17 cellular contexts compared by ENCODE assay signal in the genomic region with DNA sequence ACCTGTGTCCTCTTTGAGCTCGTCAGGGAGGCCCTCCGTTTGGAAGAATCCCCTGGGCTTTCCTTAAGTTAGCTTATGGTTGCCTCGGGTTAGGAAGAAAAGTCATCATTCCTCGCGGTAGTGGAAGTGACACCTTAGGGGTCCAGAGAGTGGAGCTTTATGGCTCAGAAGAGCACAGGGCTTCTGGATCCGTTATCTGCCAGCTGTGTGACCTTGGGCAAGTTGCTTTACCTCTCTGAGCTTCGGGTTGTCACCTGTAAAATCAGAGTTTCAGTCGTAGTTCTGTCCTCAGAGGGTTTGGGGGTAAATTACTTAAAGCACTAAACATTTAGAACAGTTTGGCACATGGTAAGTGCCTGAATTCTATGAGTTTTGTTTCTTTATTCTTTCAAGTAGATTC.
DNase-seq lines count a peak whose midpoint lies in the region; ATAC-seq, FAIRE-seq and TF ChIP-seq lines count a peak whose summit lies in the region.
"Had no signal": no experiment of that assay in that cellular context is flagged by ENCODE, and none has a peak within 500 bp of the region (broad histone marks: within the 10 kb centered on the region; RNA-seq: fewer than 3 reads in every experiment).

No MANE protein-coding gene starts in this region.

- peaks cover 18% of the 10 kb centered on the region; the same call in 1 of the 2 replicates for H3K23me2 ChIP-seq in H1 (ENCODE audit: low read depth, low read length)

- H3K9me2 ChIP-seq in GM23338 (ENCODE audit: insufficient read depth), result no peaks in the 10 kb centered on the region

- TF ChIP-seq POLR2A in H1 (IDR thresholded peaks at IDR 0.05; ENCODE audit: control extremely low read depth in 1 of 2, low read depth in 2 of 2, low read length in 2 of 2), result no peak

- no peaks in the 10 kb centered on the region for H3K36me3 Mint-ChIP-seq in GM23338 (ENCODE audit: low read depth)
- no peaks in the 10 kb centered on the region for H3K36me3 Mint-ChIP-seq in brain
- H3K36me3 Mint-ChIP-seq in neural progenitor cell, result peaks cover 8% of the 10 kb centered on the region
- H3K36me3 Mint-ChIP-seq: CD14-positive monocyte; CD8-positive, alpha-beta T cell had no signal

- no peak overlapping the region for H3K56ac ChIP-seq in H1 (replicated peaks; ENCODE audit: insufficient read length, low read depth, low read length)

- H3K27me3 Mint-ChIP-seq in GM23338 (ENCODE audit: insufficient read depth, low read depth, poor library complexity), result peaks cover 22% of the 10 kb centered on the region
- peaks cover 47% of the 10 kb centered on the region for H3K27me3 Mint-ChIP-seq in brain
- H3K27me3 Mint-ChIP-seq in neural progenitor cell (ENCODE audit: insufficient read depth, low read depth), result peaks cover 11% of the 10 kb centered on the region

- H3K27ac ChIP-seq in GM23338 (ENCODE audit: low read depth), result no peak overlapping the region
- H3K27ac ChIP-seq in H1 (ENCODE audit: low read depth, low read length), result no peak overlapping the region
- no peak overlapping the region for H3K27ac ChIP-seq in neural progenitor cell
- H3K27ac ChIP-seq: BLaER1, KMS-11 had no signal

- TF ChIP-seq RAD21 in H1 (IDR thresholded peaks at IDR 0.05 in 1 of 2, conservative IDR thresholded peaks at IDR 0.05 in 1 of 2; ENCODE audit: low read depth in 2 of 2, low read length in 2 of 2), result no peak

- H3K79me2 ChIP-seq in GM23338 (replicated peaks; ENCODE audit: insufficient read depth), result no peaks in the 10 kb centered on the region
- H3K79me2 ChIP-seq in H1 (ENCODE audit: control insufficient read depth in 1 of 2, insufficient read depth in 2 of 2, low read length in 2 of 2), result no peaks in the 10 kb centered on the region
- no peaks in the 10 kb centered on the region for H3K79me2 ChIP-seq in neural progenitor cell (ENCODE audit: low read depth)

- H3K27ac Mint-ChIP-seq in GM23338 (no peak overlapping the region), brain (no peak overlapping the region), neural progenitor cell (no peak overlapping the region)
- H3K27ac Mint-ChIP-seq: CD14-positive monocyte; CD8-positive, alpha-beta T cell had no signal

- CTCF ChIA-PET in H1 (lab: Charles Lee; ENCODE audit: partially characterized antibody), result interaction anchor here (0.6 to 2.1 kb wide), 12 partner anchors 9 to 520 kb away, joined by 3 to 11 read pairs (median 4); no protein-coding TSS in a partner anchor

- H2AFZ ChIP-seq in GM23338 (no peak overlapping the region), H1 (ENCODE audit: low read length) (no peak overlapping the region), neural progenitor cell (replicated peaks) (no peak overlapping the region)

- H3K4me3 Mint-ChIP-seq in GM23338 (peak overlapping the region; percentile 24; the same call in 1 of the 3 replicates), brain (peak overlapping the region; percentile 54 to 83 (median 82)), neural progenitor cell (peak overlapping the region; percentile 91)
- H3K4me3 Mint-ChIP-seq: CD14-positive monocyte; CD8-positive, alpha-beta T cell had no signal

- H3K4me3 ChIP-seq in GM23338 (no peak overlapping the region), H1 (ENCODE audit: extremely low read depth in 1 of 4, insufficient read depth in 2 of 4, low read depth in 3 of 4, low read length in 4 of 4) (no peak overlapping the region), neural progenitor cell (no peak overlapping the region)
- H3K4me3 ChIP-seq: BLaER1, GM12878, HAP-1 had no signal

- H3K9me3 Mint-ChIP-seq in GM23338 (no peaks in the 10 kb centered on the region), brain (peaks cover 0 to 2% (median 0%) of the 10 kb centered on the region in 5 experiments), neural progenitor cell (no peaks in the 10 kb centered on the region)

- no peak overlapping the region for H2BK15ac ChIP-seq in H1 (ENCODE audit: low read length)

- no peak overlapping the region for H2AK5ac ChIP-seq in H1 (ENCODE audit: low read depth, low read length)

- H2BK12ac ChIP-seq in H1 (ENCODE audit: low read depth, low read length), result no peak overlapping the region

- no peak overlapping the region for H4K5ac ChIP-seq in H1 (ENCODE audit: insufficient read length, low read depth, low read length)

- H3K9me3 ChIP-seq in H1 (ENCODE audit: insufficient read depth in 2 of 2, low read depth in 1 of 2, low read length in 1 of 2), result no peaks in the 10 kb centered on the region
- H3K9me3 ChIP-seq in neural progenitor cell (ENCODE audit: low read depth), result no peaks in the 10 kb centered on the region
- H3K9me3 ChIP-seq: HAP-1 had no signal

- TF ChIP-seq CTCF in GM23338 (conservative IDR thresholded peaks at IDR 0.05; ENCODE audit: low read depth in 2 of 2) (no peak), brain (conservative IDR thresholded peaks at IDR 0.05) (no peak), H1 (IDR thresholded peaks at IDR 0.05; ENCODE audit: control extremely low read depth in 1 of 3, insufficient read depth in 1 of 3, low read depth in 1 of 3, low read length in 3 of 3) (no peak), neural progenitor cell (IDR thresholded peaks at IDR 0.05) (no peak)

- 84% methylated on average over 8 of the region's 8 CpGs; no CpG with 5 or more reads in 1 of the 2 experiments for whole genome bisulfite sequencing in H1 (ENCODE audit: extremely low coverage in 1 of 2, insufficient coverage in 1 of 2, insufficient read length in 1 of 2, insufficient replicate concordance in 2 of 2, low coverage in 1 of 2, low lambda C conversion rate in 2 of 2, missing lambda C conversion rate in 1 of 2), 2 experiments

- TF ChIP-seq EP300 in H1 (IDR thresholded peaks at IDR 0.05; ENCODE audit: borderline replicate concordance in 1 of 2, low read depth in 2 of 2, low read length in 2 of 2), result no peak

- H3K36me3 ChIP-seq in GM23338 (ENCODE audit: insufficient read depth) (no peaks in the 10 kb centered on the region), H1 (ENCODE audit: control insufficient read depth in 2 of 4, insufficient read depth in 4 of 4, low read length in 3 of 4) (no peaks in the 10 kb centered on the region), neural progenitor cell (no peaks in the 10 kb centered on the region)
- H3K36me3 ChIP-seq: BLaER1, HAP-1 had no signal

- no peak overlapping the region for H3K4me2 ChIP-seq in GM23338
- no peak overlapping the region for H3K4me2 ChIP-seq in H1 (ENCODE audit: insufficient read depth in 1 of 2, low read depth in 2 of 2, low read length in 2 of 2)
- no peak overlapping the region for H3K4me2 ChIP-seq in neural progenitor cell
- H3K4me2 ChIP-seq: BLaER1, KMS-11 had no signal

- H3K27me3 ChIP-seq in GM23338 (ENCODE audit: insufficient read depth) (peaks cover 47% of the 10 kb centered on the region), H1 (replicated peaks in 1 of 4; ENCODE audit: control insufficient read depth in 3 of 4, extremely low read depth in 1 of 4, insufficient read depth in 3 of 4, low read length in 3 of 4) (peaks cover 19 to 41% (median 36%) of the 10 kb centered on the region in 4 experiments), neural progenitor cell (peaks cover 56% of the 10 kb centered on the region)
- H3K27me3 ChIP-seq: BLaER1 had no signal

- no peak for DNase-seq in GM23338 (ENCODE audit: low spot score)
- DNase-seq in H1 (ENCODE audit: low read depth in 1 of 2, low spot score in 2 of 2), result no peak
- DNase-seq in neural progenitor cell (ENCODE audit: low spot score), result no peak
- DNase-seq in NCI-H1694 treated with DMSO at 0.1 percent for 48 hours (lab: John Stamatoyannopoulos, UW), result no peak
- no peak for DNase-seq in HT-29 (ENCODE audit: low spot score)
- DNase-seq in GM03348 (ENCODE audit: low spot score), result no peak
- DNase-seq: 8988T; Calu3; CD8-positive, alpha-beta T cell; GF-D8 had no signal

- H3K23ac ChIP-seq in H1 (ENCODE audit: insufficient read length), result no peak overlapping the region

- H2BK120ac ChIP-seq in H1 (replicated peaks; ENCODE audit: low read depth, low read length), result no peak overlapping the region

- no peaks in the 10 kb centered on the region for H3K79me1 ChIP-seq in H1 (ENCODE audit: low read depth, low read length)

- H4K91ac ChIP-seq in H1 (replicated peaks; ENCODE audit: insufficient read length, low read length), result no peak overlapping the region

- H3K4ac ChIP-seq in H1 (replicated peaks; ENCODE audit: insufficient read length, low read depth, low read length), result no peak overlapping the region

- H3K4me1 ChIP-seq in GM23338 (ENCODE audit: insufficient read depth), result no peaks in the 10 kb centered on the region
- H3K4me1 ChIP-seq in H1 (replicated peaks in 1 of 4; ENCODE audit: control insufficient read depth in 3 of 4, insufficient read depth in 4 of 4, low read length in 3 of 4), result peaks cover 0 to 4% (median under 1%) of the 10 kb centered on the region in 4 experiments; a peak in 3 of 7 replicates
- peaks cover 10% of the 10 kb centered on the region for H3K4me1 ChIP-seq in neural progenitor cell
- H3K4me1 ChIP-seq: HAP-1 had no signal

- no peak overlapping the region for H4K8ac ChIP-seq in H1 (ENCODE audit: extremely low read depth, insufficient read depth, low read length)

- ATAC-seq in GM23338 (no peak), HG02642 (IDR thresholded peaks at IDR 0.05; ENCODE audit: poor library complexity, unreplicated experiment) (no peak)
- ATAC-seq: CD8-positive, alpha-beta T cell; GM12878 had no signal

- no peak overlapping the region for H3K18ac ChIP-seq in H1 (ENCODE audit: extremely low read depth, low read length)

- H4K20me1 ChIP-seq in GM23338 (replicated peaks; ENCODE audit: insufficient read depth), result no peaks in the 10 kb centered on the region
- no peaks in the 10 kb centered on the region for H4K20me1 ChIP-seq in H1 (replicated peaks in 1 of 2; ENCODE audit: control insufficient read depth in 1 of 2, insufficient read depth in 2 of 2, low read length in 2 of 2)
- H4K20me1 ChIP-seq in neural progenitor cell (ENCODE audit: low read depth), result peaks cover 12% of the 10 kb centered on the region
- H4K20me1 ChIP-seq: BLaER1 had no signal

- no peak for FAIRE-seq in H1 (lab: Jason Lieb, UNC)
- FAIRE-seq: GM12878 had no signal

- H3K4me1 Mint-ChIP-seq in GM23338 (peaks cover 5% of the 10 kb centered on the region; the same call in 2 of the 3 replicates), brain (peaks cover 13% of the 10 kb centered on the region), neural progenitor cell (peaks cover 16% of the 10 kb centered on the region)
- H3K4me1 Mint-ChIP-seq: CD14-positive monocyte had no signal

- H3K9ac ChIP-seq in H1 (replicated peaks in 1 of 4; ENCODE audit: extremely low read depth in 1 of 4, low read depth in 3 of 4, low read length in 3 of 4) (no peak overlapping the region), neural progenitor cell (no peak overlapping the region)
- H3K9ac ChIP-seq: BLaER1, KMS-11 had no signal

- H2BK5ac ChIP-seq in H1 (ENCODE audit: low read depth, low read length), result no peak overlapping the region

- H2BK20ac ChIP-seq in H1 (ENCODE audit: low read length), result no peak overlapping the region

- no peak overlapping the region for H3K14ac ChIP-seq in H1 (ENCODE audit: insufficient read length)

- H3F3A ChIP-seq in GM23338 (replicated peaks; ENCODE audit: low read depth), result no peaks in the 10 kb centered on the region
- peaks cover 6% of the 10 kb centered on the region for H3F3A ChIP-seq in neural progenitor cell (ENCODE audit: low read depth)

- POLR2A ChIA-PET in H1 (lab: Charles Lee; ENCODE audit: partially characterized antibody), result no interaction called here

TF ChIP-seq in GM23338, 12 proteins besides CTCF, POLR2A, EP300 and RAD21 (continues in another document):
- TF ChIP-seq EZH2 (IDR thresholded peaks at IDR 0.05; ENCODE audit: low read depth, unreplicated experiment), result no peak

Comparison
In these comparisons a context has a peak if more than half of its experiments do, and no peak if none do; other contexts are left out.
1. H3K4me3 Mint-ChIP-seq: peak in every context shown above with its lines; median percentile 91 in neural progenitor cell; 82 in brain; 24 in GM23338.